ENCODE assay signal across 23 cellular contexts in genomic region chr10:11557513-11557912, GRCh38.
"Had no signal": no experiment of that assay in that cellular context is flagged by ENCODE, and none has a peak within 500 bp of the region (broad histone marks: within the 10 kb centered on the region; RNA-seq: fewer than 3 reads in every experiment).

No MANE protein-coding gene starts in this region.

- H3K36me3 ChIP-seq: colonic mucosa, neutrophil, right atrium auricular region, thoracic aorta, transverse colon had no signal

- H3K4me1 ChIP-seq: colonic mucosa had no signal

- H3K27ac ChIP-seq: colonic mucosa, hepatocyte, neutrophil, right atrium auricular region, thoracic aorta, transverse colon had no signal

- H3K4me2 ChIP-seq: hepatocyte had no signal

- H3K27me3 ChIP-seq: colonic mucosa, hepatocyte, neutrophil, right atrium auricular region, transverse colon had no signal

- DNase-seq: colonic mucosa; dermis blood vessel endothelial cell; endodermal cell; erythroblast; foreskin melanocyte; head of caudate nucleus; left colon; left ventricle myocardium superior; mesendoderm; naive thymus-derived CD8-positive, alpha-beta T cell; posterior cingulate gyrus; small intestine; stimulated activated CD4-positive, alpha-beta T cell treated with anti-CD3 and anti-CD28 coated beads, Interleukin-4, amount 100 ng/mL, for 1 hour; stimulated activated CD8-positive, alpha-beta memory T cell treated with anti-CD3 and anti-CD28 coated beads, Interleukin-4, amount 100 ng/mL, for 48 hours; stimulated activated naive B cell treated with anti-CD40 and anti-IgM and Interleukin-4, amounts not matched to agents 10 μg/mL and 1 μg/mL and 100 μg/mL, for 72 hours; stimulated activated naive CD8-positive, alpha-beta T cell treated with anti-CD3 and anti-CD28 coated beads, Interleukin-15, amount 100 ng/mL, for 72 hours; substantia nigra; transverse colon had no signal

- H3K4me3 ChIP-seq: colonic mucosa, hepatocyte, lung, right atrium auricular region, thoracic aorta, transverse colon had no signal

- H3K9me3 ChIP-seq: colonic mucosa, neutrophil, right atrium auricular region, thoracic aorta, transverse colon had no signal

- H2AFZ ChIP-seq: hepatocyte had no signal
